In the genomic region with DNA sequence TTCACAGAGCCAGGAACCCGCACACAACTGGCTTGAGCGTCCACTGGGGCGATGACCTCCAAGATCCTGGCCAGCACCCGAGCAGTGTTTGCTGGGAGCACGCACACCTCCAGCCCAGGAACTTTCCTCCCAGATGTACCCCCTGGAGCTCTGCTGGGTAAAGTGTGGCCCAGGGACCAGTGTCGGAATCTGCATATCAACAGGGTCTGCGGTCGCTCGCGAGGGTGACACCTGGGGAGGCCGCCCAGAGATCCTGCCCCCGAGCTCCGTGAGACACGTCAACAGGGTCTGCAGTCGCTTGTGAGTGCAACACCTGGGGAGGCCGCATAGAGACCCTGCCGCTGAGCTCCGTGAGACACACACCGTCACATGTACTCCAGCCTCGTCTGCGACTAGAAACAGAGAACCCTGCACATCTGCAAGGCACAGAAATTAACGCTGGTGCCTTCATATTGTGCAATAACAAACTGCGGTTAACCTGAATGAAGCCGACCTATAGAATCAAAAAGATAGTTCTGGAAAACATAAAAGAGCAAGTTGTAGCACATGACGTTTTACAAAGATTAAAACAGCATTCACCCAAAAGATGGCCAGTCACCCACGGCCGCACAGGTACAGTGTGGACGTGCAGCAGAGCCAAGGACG, we compare ENCODE assay signal across 1 cellular context.
TF ChIP-seq lines count a peak whose summit lies in the region.

No MANE protein-coding gene starts in this region.

TF ChIP-seq in GM23338, 12 proteins besides CTCF, POLR2A, EP300 and RAD21 (continued from another document):
- TF ChIP-seq, protein P1, sequence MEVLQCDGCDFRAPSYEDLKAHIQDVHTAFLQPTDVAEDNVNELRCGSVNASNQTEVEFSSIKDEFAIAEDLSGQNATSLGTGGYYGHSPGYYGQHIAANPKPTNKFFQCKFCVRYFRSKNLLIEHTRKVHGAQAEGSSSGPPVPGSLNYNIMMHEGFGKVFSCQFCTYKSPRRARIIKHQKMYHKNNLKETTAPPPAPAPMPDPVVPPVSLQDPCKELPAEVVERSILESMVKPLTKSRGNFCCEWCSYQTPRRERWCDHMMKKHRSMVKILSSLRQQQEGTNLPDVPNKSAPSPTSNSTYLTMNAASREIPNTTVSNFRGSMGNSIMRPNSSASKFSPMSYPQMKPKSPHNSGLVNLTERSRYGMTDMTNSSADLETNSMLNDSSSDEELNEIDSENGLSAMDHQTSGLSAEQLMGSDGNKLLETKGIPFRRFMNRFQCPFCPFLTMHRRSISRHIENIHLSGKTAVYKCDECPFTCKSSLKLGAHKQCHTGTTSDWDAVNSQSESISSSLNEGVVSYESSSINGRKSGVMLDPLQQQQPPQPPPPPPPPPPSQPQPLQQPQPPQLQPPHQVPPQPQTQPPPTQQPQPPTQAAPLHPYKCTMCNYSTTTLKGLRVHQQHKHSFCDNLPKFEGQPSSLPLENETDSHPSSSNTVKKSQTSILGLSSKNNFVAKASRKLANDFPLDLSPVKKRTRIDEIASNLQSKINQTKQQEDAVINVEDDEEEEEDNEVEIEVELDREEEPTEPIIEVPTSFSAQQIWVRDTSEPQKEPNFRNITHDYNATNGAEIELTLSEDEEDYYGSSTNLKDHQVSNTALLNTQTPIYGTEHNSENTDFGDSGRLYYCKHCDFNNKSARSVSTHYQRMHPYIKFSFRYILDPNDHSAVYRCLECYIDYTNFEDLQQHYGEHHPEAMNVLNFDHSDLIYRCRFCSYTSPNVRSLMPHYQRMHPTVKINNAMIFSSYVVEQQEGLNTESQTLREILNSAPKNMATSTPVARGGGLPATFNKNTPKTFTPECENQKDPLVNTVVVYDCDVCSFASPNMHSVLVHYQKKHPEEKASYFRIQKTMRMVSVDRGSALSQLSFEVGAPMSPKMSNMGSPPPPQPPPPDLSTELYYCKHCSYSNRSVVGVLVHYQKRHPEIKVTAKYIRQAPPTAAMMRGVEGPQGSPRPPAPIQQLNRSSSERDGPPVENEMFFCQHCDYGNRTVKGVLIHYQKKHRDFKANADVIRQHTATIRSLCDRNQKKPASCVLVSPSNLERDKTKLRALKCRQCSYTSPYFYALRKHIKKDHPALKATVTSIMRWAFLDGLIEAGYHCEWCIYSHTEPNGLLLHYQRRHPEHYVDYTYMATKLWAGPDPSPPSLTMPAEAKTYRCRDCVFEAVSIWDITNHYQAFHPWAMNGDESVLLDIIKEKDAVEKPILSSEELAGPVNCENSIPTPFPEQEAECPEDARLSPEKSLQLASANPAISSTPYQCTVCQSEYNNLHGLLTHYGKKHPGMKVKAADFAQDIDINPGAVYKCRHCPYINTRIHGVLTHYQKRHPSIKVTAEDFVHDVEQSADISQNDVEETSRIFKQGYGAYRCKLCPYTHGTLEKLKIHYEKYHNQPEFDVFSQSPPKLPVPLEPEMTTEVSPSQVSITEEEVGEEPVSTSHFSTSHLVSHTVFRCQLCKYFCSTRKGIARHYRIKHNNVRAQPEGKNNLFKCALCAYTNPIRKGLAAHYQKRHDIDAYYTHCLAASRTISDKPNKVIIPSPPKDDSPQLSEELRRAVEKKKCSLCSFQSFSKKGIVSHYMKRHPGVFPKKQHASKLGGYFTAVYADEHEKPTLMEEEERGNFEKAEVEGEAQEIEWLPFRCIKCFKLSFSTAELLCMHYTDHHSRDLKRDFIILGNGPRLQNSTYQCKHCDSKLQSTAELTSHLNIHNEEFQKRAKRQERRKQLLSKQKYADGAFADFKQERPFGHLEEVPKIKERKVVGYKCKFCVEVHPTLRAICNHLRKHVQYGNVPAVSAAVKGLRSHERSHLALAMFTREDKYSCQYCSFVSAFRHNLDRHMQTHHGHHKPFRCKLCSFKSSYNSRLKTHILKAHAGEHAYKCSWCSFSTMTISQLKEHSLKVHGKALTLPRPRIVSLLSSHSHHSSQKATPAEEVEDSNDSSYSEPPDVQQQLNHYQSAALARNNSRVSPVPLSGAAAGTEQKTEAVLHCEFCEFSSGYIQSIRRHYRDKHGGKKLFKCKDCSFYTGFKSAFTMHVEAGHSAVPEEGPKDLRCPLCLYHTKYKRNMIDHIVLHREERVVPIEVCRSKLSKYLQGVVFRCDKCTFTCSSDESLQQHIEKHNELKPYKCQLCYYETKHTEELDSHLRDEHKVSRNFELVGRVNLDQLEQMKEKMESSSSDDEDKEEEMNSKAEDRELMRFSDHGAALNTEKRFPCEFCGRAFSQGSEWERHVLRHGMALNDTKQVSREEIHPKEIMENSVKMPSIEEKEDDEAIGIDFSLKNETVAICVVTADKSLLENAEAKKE (CRISPR knock-in tag; IDR thresholded peaks at IDR 0.05) = no peak
- TF ChIP-seq EZH2 (IDR thresholded peaks at IDR 0.05; ENCODE audit: low read depth, unreplicated experiment) (no peak), EZH2phosphoT487 (IDR thresholded peaks at IDR 0.05; ENCODE audit: unreplicated experiment) (no peak), POLR2AphosphoS5 (IDR thresholded peaks at IDR 0.05; ENCODE audit: low read depth) (no peak)
- TF ChIP-seq, protein P2, sequence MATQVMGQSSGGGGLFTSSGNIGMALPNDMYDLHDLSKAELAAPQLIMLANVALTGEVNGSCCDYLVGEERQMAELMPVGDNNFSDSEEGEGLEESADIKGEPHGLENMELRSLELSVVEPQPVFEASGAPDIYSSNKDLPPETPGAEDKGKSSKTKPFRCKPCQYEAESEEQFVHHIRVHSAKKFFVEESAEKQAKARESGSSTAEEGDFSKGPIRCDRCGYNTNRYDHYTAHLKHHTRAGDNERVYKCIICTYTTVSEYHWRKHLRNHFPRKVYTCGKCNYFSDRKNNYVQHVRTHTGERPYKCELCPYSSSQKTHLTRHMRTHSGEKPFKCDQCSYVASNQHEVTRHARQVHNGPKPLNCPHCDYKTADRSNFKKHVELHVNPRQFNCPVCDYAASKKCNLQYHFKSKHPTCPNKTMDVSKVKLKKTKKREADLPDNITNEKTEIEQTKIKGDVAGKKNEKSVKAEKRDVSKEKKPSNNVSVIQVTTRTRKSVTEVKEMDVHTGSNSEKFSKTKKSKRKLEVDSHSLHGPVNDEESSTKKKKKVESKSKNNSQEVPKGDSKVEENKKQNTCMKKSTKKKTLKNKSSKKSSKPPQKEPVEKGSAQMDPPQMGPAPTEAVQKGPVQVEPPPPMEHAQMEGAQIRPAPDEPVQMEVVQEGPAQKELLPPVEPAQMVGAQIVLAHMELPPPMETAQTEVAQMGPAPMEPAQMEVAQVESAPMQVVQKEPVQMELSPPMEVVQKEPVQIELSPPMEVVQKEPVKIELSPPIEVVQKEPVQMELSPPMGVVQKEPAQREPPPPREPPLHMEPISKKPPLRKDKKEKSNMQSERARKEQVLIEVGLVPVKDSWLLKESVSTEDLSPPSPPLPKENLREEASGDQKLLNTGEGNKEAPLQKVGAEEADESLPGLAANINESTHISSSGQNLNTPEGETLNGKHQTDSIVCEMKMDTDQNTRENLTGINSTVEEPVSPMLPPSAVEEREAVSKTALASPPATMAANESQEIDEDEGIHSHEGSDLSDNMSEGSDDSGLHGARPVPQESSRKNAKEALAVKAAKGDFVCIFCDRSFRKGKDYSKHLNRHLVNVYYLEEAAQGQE (IDR thresholded peaks at IDR 0.05; ENCODE audit: unreplicated experiment) = no peak
